8 cellular contexts compared by ENCODE assay signal in the genomic region with DNA sequence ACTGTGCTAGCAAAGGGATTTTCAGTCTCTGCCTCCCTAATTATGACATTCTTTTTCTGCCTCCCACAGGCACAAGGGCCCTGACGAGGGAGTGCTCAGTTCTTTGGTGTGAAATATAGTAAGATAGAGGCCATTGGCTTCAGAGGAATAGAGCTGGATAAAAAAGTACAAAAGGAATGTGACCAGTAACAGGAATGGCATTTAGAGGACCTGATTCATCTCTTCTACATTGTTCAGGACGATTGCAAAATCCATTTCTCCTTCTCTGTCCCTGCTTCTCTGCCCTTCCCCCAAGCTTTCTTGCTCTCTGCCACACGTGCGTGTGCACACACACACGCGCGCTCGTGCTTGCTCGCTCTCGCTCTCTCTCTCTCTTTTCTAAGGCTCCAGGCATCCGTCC.
DNase-seq lines count a peak whose midpoint lies in the region; ATAC-seq and TF ChIP-seq lines count a peak whose summit lies in the region.

No MANE protein-coding gene starts in this region.

- peaks cover 13% of the 10 kb centered on the region for H3K4me1 Mint-ChIP-seq in Caco-2 (ENCODE audit: low read depth, unreplicated experiment)
- peaks cover 23% of the 10 kb centered on the region for H3K4me1 Mint-ChIP-seq in chondrocyte (ENCODE audit: low read depth)

- no peak overlapping the region for H3K4me3 ChIP-seq in Caco-2 (ENCODE audit: low read depth, low read length)

- ATAC-seq in GM18873 (IDR thresholded peaks at IDR 0.05; ENCODE audit: low FRiP score, unreplicated experiment) (no peak), HG03460 (IDR thresholded peaks at IDR 0.05; ENCODE audit: unreplicated experiment) (no peak)

- no peaks in the 10 kb centered on the region for H3K36me3 ChIP-seq in Caco-2 (ENCODE audit: control insufficient read depth, insufficient read depth, low read length)

- H3K27ac Mint-ChIP-seq in Caco-2 (ENCODE audit: unreplicated experiment): peak overlapping the region; percentile 83
- H3K27ac Mint-ChIP-seq in chondrocyte (ENCODE audit: unreplicated experiment): peak overlapping the region; percentile 93

- CTCF ChIA-PET in Caco-2 (lab: Charles Lee): no interaction called here

- H3K9me3 Mint-ChIP-seq in Caco-2 (ENCODE audit: unreplicated experiment) (peaks cover 17% of the 10 kb centered on the region), chondrocyte (ENCODE audit: low read depth) (peaks cover 3% of the 10 kb centered on the region)

- BruUV-seq in Caco-2 (replicated peaks; lab: Mats Ljungman, UMichigan): no TSS peak

- H3K4me3 Mint-ChIP-seq in Caco-2 (ENCODE audit: unreplicated experiment): no peak overlapping the region
- no peak overlapping the region for H3K4me3 Mint-ChIP-seq in chondrocyte (ENCODE audit: unreplicated experiment)

- POLR2A ChIA-PET in Caco-2 (lab: Charles Lee): interaction anchor here (0.6 kb wide), 1 partner anchor 204 kb away, joined by 4 read pairs; no protein-coding TSS in a partner anchor

- intact Hi-C loops in Caco-2 (cut with micrococcal nuclease; ENCODE audit: unreplicated experiment): no loop called here

- no peaks in the 10 kb centered on the region for H3K27me3 Mint-ChIP-seq in Caco-2 (ENCODE audit: insufficient read depth, unreplicated experiment)
- no peaks in the 10 kb centered on the region for H3K27me3 Mint-ChIP-seq in chondrocyte (ENCODE audit: low read depth)

- TF ChIP-seq CTCF in Caco-2 (IDR thresholded peaks at IDR 0.05; ENCODE audit: insufficient read depth in 1 of 2, low read depth in 1 of 2, low read length in 1 of 2, severe bottlenecking in 1 of 2, unreplicated experiment in 1 of 2) (no peak), chondrocyte (IDR thresholded peaks at IDR 0.05) (no peak)

- H3K9me3 ChIP-seq in Caco-2: peaks cover 4% of the 10 kb centered on the region

- H3K36me3 Mint-ChIP-seq in Caco-2 (ENCODE audit: insufficient read depth, unreplicated experiment) (no peaks in the 10 kb centered on the region), chondrocyte (ENCODE audit: low read depth) (peaks cover 3% of the 10 kb centered on the region)

- peak in 1 of 2 experiments; percentile 45 for DNase-seq in Caco-2
- DNase-seq in NCI-H460 (ENCODE audit: extremely low read depth, low read depth): peak; percentile 42
- DNase-seq in chondrocyte (ENCODE audit: low spot score): no peak
- DNase-seq in myocyte (ENCODE audit: low read depth): peak; percentile 55
- no peak for DNase-seq in DMS153 (lab: John Stamatoyannopoulos, UW)
- DNase-seq in UCSD-AML1 (lab: John Stamatoyannopoulos, UW; ENCODE audit: unreplicated experiment): no peak

- peaks cover 14% of the 10 kb centered on the region for H3K4me1 ChIP-seq in Caco-2

- H3K27me3 ChIP-seq in Caco-2 (replicated peaks; ENCODE audit: control insufficient read depth, insufficient read depth, low read length): no peaks in the 10 kb centered on the region

Comparison
In these comparisons a context has a peak if more than half of its experiments do, and no peak if none do; other contexts are left out.
1. DNase-seq: peak in NCI-H460 (single experiment) and myocyte (single experiment); none in chondrocyte (single experiment), DMS153 (single experiment) and UCSD-AML1 (single experiment).